Comparison of ENCODE assay signal across 21 cellular contexts in genomic region chr10:109875828-109876821, GRCh38. TPM values are rescaled to one million over a fixed set of nuclear protein-coding genes. Genes with fewer than 3 reads are reported as not detected.
DNase-seq lines count a peak whose midpoint lies in the region; ATAC-seq and TF ChIP-seq lines count a peak whose summit lies in the region.
"Had no signal": no experiment of that assay in that cellular context is flagged by ENCODE, and none has a peak within 500 bp of the region (broad histone marks: within the 10 kb centered on the region; RNA-seq: fewer than 3 reads in every experiment).

No MANE protein-coding gene starts in this region.

- BruUV-seq in A673 (replicated peaks; lab: Mats Ljungman, UMichigan): no TSS peak

- peak; percentile 22 for DNase-seq in activated CD8-positive, alpha-beta memory T cell treated with anti-CD3 and anti-CD28 coated beads, Interleukin-2, amount 50 U/mL, for 48 hours
- no peak for DNase-seq in activated CD8-positive, alpha-beta memory T cell treated with anti-CD3 and anti-CD28 coated beads for 24 hours
- peak; percentile 10 for DNase-seq in endodermal cell
- no peak for DNase-seq in lower lobe of right lung
- no peak for DNase-seq in A673 (ENCODE audit: low spot score)
- DNase-seq in COLO668 (lab: John Stamatoyannopoulos, UW; ENCODE audit: unreplicated experiment): no peak
- no peak for DNase-seq in NCI-H187 treated with DMSO at 0.1 percent for 48 hours (lab: John Stamatoyannopoulos, UW)
- DNase-seq: activated CD4-positive, alpha-beta T cell treated with anti-CD3 and anti-CD28 coated beads, Interleukin-2, amount 50 U/mL, for 48 hours; activated effector memory CD4-positive, alpha-beta T cell treated with anti-CD3 and anti-CD28 coated beads, Interleukin-2, amount 50 U/mL, for 16 hours; CD4-positive, alpha-beta memory T cell; cerebellar nuclear complex; H9; IMR-90; naive B cell; NCI-H2227 treated with DMSO at 0.1 percent for 48 hours; NCI-H748 treated with DMSO at 0.1 percent for 48 hours; spleen; stimulated activated CD4-positive, alpha-beta T cell treated with anti-CD3 and anti-CD28 coated beads, Interleukin-2, amount 100 ng/mL, for 48 hours had no signal

- peaks cover 47% of the 10 kb centered on the region for H3K36me3 Mint-ChIP-seq in endodermal cell (ENCODE audit: low read depth)

- CTCF ChIA-PET in A673 (lab: Charles Lee): no interaction called here

- no peaks in the 10 kb centered on the region for H3K4me1 Mint-ChIP-seq in endodermal cell
- H3K4me1 Mint-ChIP-seq: CD4-positive, alpha-beta memory T cell; H9; naive B cell had no signal

- H3K36me3 ChIP-seq in endodermal cell (ENCODE audit: control insufficient read depth, insufficient read depth, low read length) (peaks cover 74% of the 10 kb centered on the region), lower lobe of right lung (peaks cover 98% of the 10 kb centered on the region), A673 (ENCODE audit: insufficient read depth, low read length, poor library complexity, severe bottlenecking) (peaks cover 9% of the 10 kb centered on the region)

- ATAC-seq in lower lobe of right lung: peak; percentile 59 to 73
- ATAC-seq: activated CD4-positive, CD25-positive, alpha-beta regulatory T cell treated with anti-CD3 and anti-CD28 coated beads, Interleukin-2, amount 50 U/mL, for 24 hours had no signal

- POLR2A ChIA-PET in A673 (lab: Charles Lee; ENCODE audit: low non-redundant PET): no interaction called here

- H3K27me3 Mint-ChIP-seq in endodermal cell (ENCODE audit: insufficient read depth): no peaks in the 10 kb centered on the region
- H3K27me3 Mint-ChIP-seq: CD4-positive, alpha-beta memory T cell; naive B cell had no signal

- H3K27me3 ChIP-seq in endodermal cell (ENCODE audit: control insufficient read depth, insufficient read depth, low read length, poor library complexity, severe bottlenecking) (no peaks in the 10 kb centered on the region), lower lobe of right lung (ENCODE audit: low read depth) (no peaks in the 10 kb centered on the region), A673 (replicated peaks; ENCODE audit: insufficient read depth, low read depth, low read length, poor library complexity) (no peaks in the 10 kb centered on the region)
- H3K27me3 ChIP-seq: spleen had no signal

- TF ChIP-seq CTCF in endodermal cell (conservative IDR thresholded peaks at IDR 0.05): no peak
- no peak for TF ChIP-seq CTCF in lower lobe of right lung (IDR thresholded peaks at IDR 0.05)
- no peak for TF ChIP-seq CTCF in A673 (conservative IDR thresholded peaks at IDR 0.05; ENCODE audit: low read depth, low read length)

- H3K4me3 ChIP-seq in endodermal cell (ENCODE audit: low read length) (no peak overlapping the region), lower lobe of right lung (no peak overlapping the region), A673 (ENCODE audit: low read depth, low read length, poor library complexity, severe bottlenecking) (no peak overlapping the region)
- H3K4me3 ChIP-seq: spleen had no signal

- no peak overlapping the region for H3K4me3 Mint-ChIP-seq in endodermal cell
- H3K4me3 Mint-ChIP-seq: CD4-positive, alpha-beta memory T cell; H9; naive B cell had no signal

- 90 to 93% methylated on average over 5 to 8 of the region's 8 CpGs for WGBS in endodermal cell (ENCODE audit: insufficient coverage in 1 of 2, insufficient read length in 1 of 2), 2 experiments

- H3K9me3 ChIP-seq in endodermal cell (ENCODE audit: control insufficient read depth, low read length): no peaks in the 10 kb centered on the region
- no peaks in the 10 kb centered on the region for H3K9me3 ChIP-seq in lower lobe of right lung
- H3K9me3 ChIP-seq in A673 (ENCODE audit: low read depth, low read length, poor library complexity, severe bottlenecking): no peaks in the 10 kb centered on the region
- H3K9me3 ChIP-seq: spleen had no signal

- H3K4me1 ChIP-seq in endodermal cell (ENCODE audit: control insufficient read depth, insufficient read depth, low read length) (no peaks in the 10 kb centered on the region), lower lobe of right lung (peaks cover 7% of the 10 kb centered on the region), A673 (ENCODE audit: insufficient read depth, low read length, poor library complexity, severe bottlenecking) (no peaks in the 10 kb centered on the region)
- H3K4me1 ChIP-seq: spleen had no signal

- intact Hi-C loops in lower lobe of right lung (cut with DNase I) (no loop called here), A673 (cut with micrococcal nuclease; ENCODE audit: unreplicated experiment) (no loop called here)

- no peak overlapping the region for H3K9ac ChIP-seq in endodermal cell (ENCODE audit: extremely low read depth, low read length, poor library complexity, severe bottlenecking)

- H3K9me3 Mint-ChIP-seq in endodermal cell: no peaks in the 10 kb centered on the region
- H3K9me3 Mint-ChIP-seq: H9, naive B cell had no signal

- H3K27ac ChIP-seq in endodermal cell (ENCODE audit: low read depth, low read length) (no peak overlapping the region), lower lobe of right lung (peak overlapping the region; percentile 50), temporal lobe (ENCODE audit: low read depth, low read length) (peak overlapping the region; percentile 38), A673 (ENCODE audit: low read depth, low read length, poor library complexity, severe bottlenecking) (no peak overlapping the region)
- H3K27ac ChIP-seq: epithelial cell of prostate, spleen had no signal

- H3K27ac Mint-ChIP-seq in endodermal cell: no peak overlapping the region

RNA-seq across cellular contexts. Expression of gene XPNPEP1, which starts 47.2 kb away (rescaled TPM):
- total RNA-seq in endodermal cell (10 to 100 TPM; 39.2 to 50.2 TPM), lower lobe of right lung (52.1 TPM), temporal lobe (55.3 TPM), A673 (2021) (65.4 and 72.5 TPM in 2 replicates)
- 54.5 TPM for polyA plus RNA-seq in endodermal cell (2013, experiment 1 of 2)
- polyA plus RNA-seq in endodermal cell (2013, experiment 2 of 2): 51.2 TPM

Comparison
In these comparisons a context has a peak if more than half of its experiments do, and no peak if none do; other contexts are left out.
1. DNase-seq: peak in activated CD8-positive, alpha-beta memory T cell treated with anti-CD3 and anti-CD28 coated beads, Interleukin-2, amount 50 U/mL, for 48 hours (single experiment) and endodermal cell (single experiment); none in activated CD8-positive, alpha-beta memory T cell treated with anti-CD3 and anti-CD28 coated beads for 24 hours (single experiment), lower lobe of right lung (single experiment), A673 (single experiment), COLO668 (single experiment) and NCI-H187 treated with DMSO at 0.1 percent for 48 hours (single experiment).
2. H3K27ac ChIP-seq: peak in lower lobe of right lung (single experiment) and temporal lobe (single experiment); none in endodermal cell (single experiment) and A673 (single experiment).